Comparison of ENCODE assay signal across 8 cellular contexts in genomic region chrX:40651620-40652223, GRCh38. TPM values are rescaled to one million over a fixed set of nuclear protein-coding genes. Genes with fewer than 3 reads are reported as not detected.
A peak's percentile ranks its signal among the peaks of the same experiment; 100 is the strongest.
DNase-seq lines count a peak whose midpoint lies in the region; ATAC-seq and TF ChIP-seq lines count a peak whose summit lies in the region.

No MANE protein-coding gene starts in this region.

- no peak overlapping the region for H3K4me3 Mint-ChIP-seq in H9
- H3K4me3 Mint-ChIP-seq in activated CD4-positive, alpha-beta memory T cell treated with anti-CD3 and anti-CD28 coated beads for 36 hours: no peak overlapping the region

- peaks cover 3% of the 10 kb centered on the region for H3K36me3 ChIP-seq in mucosa of descending colon (ENCODE audit: low read depth)

- H2BK20ac ChIP-seq in H9 (ENCODE audit: low read depth, low read length, poor library complexity, severe bottlenecking): no peak overlapping the region

- TF ChIP-seq CTCF in H9 (conservative IDR thresholded peaks at IDR 0.05) (peak; percentile 81), mucosa of descending colon (IDR thresholded peaks at IDR 0.05) (peak; percentile 22)

- no peak overlapping the region for H3K4ac ChIP-seq in H9 (ENCODE audit: low read depth, low read length)

- no peak overlapping the region for H3K9ac ChIP-seq in H9 (ENCODE audit: extremely low read depth, insufficient read length, low read length)

- peak; percentile 46 for DNase-seq in ACHN
- DNase-seq in H9: peak; percentile 52
- peak; percentile 76 for DNase-seq in NCI-H69 (lab: John Stamatoyannopoulos, UW)
- peak; percentile 73 for DNase-seq in activated CD4-positive, alpha-beta memory T cell treated with anti-CD3 and anti-CD28 coated beads for 36 hours
- DNase-seq in effector CD8-positive, alpha-beta T cell (lab: John Stamatoyannopoulos, UW): peak; percentile 56
- peak in 1 of 3 donors; percentile 78 for DNase-seq in mucosa of descending colon
- peak; percentile 46 to 57 for DNase-seq in stimulated activated CD8-positive, alpha-beta memory T cell treated with anti-CD3 and anti-CD28 coated beads, Interleukin-7, amount 100 ng/mL, for 4 hours (ENCODE audit: low read depth in 2 of 2)

- POLR2A ChIA-PET in activated CD4-positive, alpha-beta memory T cell treated with anti-CD3 and anti-CD28 coated beads for 36 hours (lab: Charles Lee): interaction anchor here (0.6 to 1.0 kb wide), 2 partner anchors 143 to 267 kb away, joined by 3 read pairs; no protein-coding TSS in a partner anchor

- no peaks in the 10 kb centered on the region for H3K79me2 ChIP-seq in H9 (ENCODE audit: insufficient read depth, low read length)

- intact Hi-C loops in activated CD4-positive, alpha-beta memory T cell treated with anti-CD3 and anti-CD28 coated beads for 36 hours (cut with micrococcal nuclease): loop anchor here (1.0 kb wide), 1 partner anchor 143 kb away; no protein-coding TSS in a partner anchor
- intact Hi-C loops in mucosa of descending colon (cut with DNase I, micrococcal nuclease): no loop called here

- peaks cover 35 to 41% of the 10 kb centered on the region in 2 experiments for H3K9me3 Mint-ChIP-seq in H9
- no peaks in the 10 kb centered on the region for H3K9me3 Mint-ChIP-seq in activated CD4-positive, alpha-beta memory T cell treated with anti-CD3 and anti-CD28 coated beads for 36 hours

- no peaks in the 10 kb centered on the region for H3K27me3 Mint-ChIP-seq in H9 (ENCODE audit: low read depth)
- no peaks in the 10 kb centered on the region for H3K27me3 Mint-ChIP-seq in activated CD4-positive, alpha-beta memory T cell treated with anti-CD3 and anti-CD28 coated beads for 36 hours

- H3K4me1 ChIP-seq in H9 (ENCODE audit: insufficient read depth, low read length) (no peaks in the 10 kb centered on the region), mucosa of descending colon (ENCODE audit: low read depth) (no peaks in the 10 kb centered on the region)

- no peaks in the 10 kb centered on the region for H3K27me3 ChIP-seq in H9 (ENCODE audit: insufficient read depth, low read length)

- in situ Hi-C loops in ACHN (cut with HindIII; ENCODE audit: low pct_ligation_motif_present, low pct_unique_long_range_greater_than_20kb, low sequenced_read_pairs): no loop called here

- peaks cover 17 to 51% (median 41%) of the 10 kb centered on the region in 3 experiments for H3K36me3 Mint-ChIP-seq in H9 (ENCODE audit: insufficient read depth in 1 of 3, low read depth in 3 of 3)
- peaks cover 2% of the 10 kb centered on the region for H3K36me3 Mint-ChIP-seq in activated CD4-positive, alpha-beta memory T cell treated with anti-CD3 and anti-CD28 coated beads for 36 hours

- no peaks in the 10 kb centered on the region for H3K79me1 ChIP-seq in H9 (ENCODE audit: insufficient read depth, low read depth, low read length, poor library complexity, severe bottlenecking)

- no peak overlapping the region for H3K23ac ChIP-seq in H9 (ENCODE audit: insufficient read length, low read depth, low read length)

- H3K18ac ChIP-seq in H9 (ENCODE audit: insufficient read length, low read depth, low read length): no peak overlapping the region

- no peak overlapping the region for H3K14ac ChIP-seq in H9 (ENCODE audit: insufficient read depth, low read length)

- H3K4me3 ChIP-seq in mucosa of descending colon: no peak overlapping the region

- no peak overlapping the region for H4K8ac ChIP-seq in H9 (replicated peaks; ENCODE audit: insufficient read length, low read depth, low read length)

- H3K4me1 Mint-ChIP-seq in H9: peaks cover 0 to 8% of the 10 kb centered on the region in 2 experiments; a peak in 2 of 4 replicates
- H3K4me1 Mint-ChIP-seq in activated CD4-positive, alpha-beta memory T cell treated with anti-CD3 and anti-CD28 coated beads for 36 hours (ENCODE audit: low read depth): peaks cover 1% of the 10 kb centered on the region

- ATAC-seq in mucosa of descending colon (no peak), GM21576 (IDR thresholded peaks at IDR 0.05; ENCODE audit: unreplicated experiment) (no peak)

- no peak overlapping the region for H3K27ac ChIP-seq in H9 (ENCODE audit: insufficient read length, low read depth, low read length)

- H2BK15ac ChIP-seq in H9 (ENCODE audit: low read depth, low read length): no peak overlapping the region

- no peak overlapping the region for H2BK120ac ChIP-seq in H9 (ENCODE audit: low read depth, low read length, poor library complexity, severe bottlenecking)

- H4K5ac ChIP-seq in H9 (ENCODE audit: insufficient read length, low read depth, low read length): no peak overlapping the region

- no peaks in the 10 kb centered on the region for H3K9me3 ChIP-seq in H9 (ENCODE audit: control insufficient read depth, low read depth, low read length)
- no peaks in the 10 kb centered on the region for H3K9me3 ChIP-seq in mucosa of descending colon

- H2BK12ac ChIP-seq in H9 (ENCODE audit: insufficient read length, low read depth, low read length): no peak overlapping the region

- no peak overlapping the region for H3K56ac ChIP-seq in H9 (ENCODE audit: insufficient read length, low read depth, low read length)

- no peak overlapping the region for H2AFZ ChIP-seq in H9 (ENCODE audit: low read length)

- no peak overlapping the region for H3K27ac Mint-ChIP-seq in H9
- H3K27ac Mint-ChIP-seq in activated CD4-positive, alpha-beta memory T cell treated with anti-CD3 and anti-CD28 coated beads for 36 hours: no peak overlapping the region

- H4K20me1 ChIP-seq in H9 (ENCODE audit: control insufficient read depth, insufficient read depth, insufficient read length): no peaks in the 10 kb centered on the region

- H4K91ac ChIP-seq in H9 (ENCODE audit: insufficient read length, low read depth, low read length): no peak overlapping the region

- WGBS in H9 (ENCODE audit: extremely low coverage, insufficient read length, low lambda C conversion rate): no CpG with 5 or more reads among the region's 3 CpGs

- H3K23me2 ChIP-seq in H9 (ENCODE audit: insufficient read length, low read depth, low read length, poor library complexity, severe bottlenecking): no peaks in the 10 kb centered on the region

- no peak overlapping the region for H3T11ph ChIP-seq in H9 (ENCODE audit: low read length)

- CTCF ChIA-PET in activated CD4-positive, alpha-beta memory T cell treated with anti-CD3 and anti-CD28 coated beads for 36 hours (lab: Charles Lee): interaction anchor here (0.6 to 4.8 kb wide), 27 partner anchors 10 to 601 kb away, joined by 3 to 79 read pairs (median 4); partner anchors contain the start of gene MED14

- no peak overlapping the region for H2BK5ac ChIP-seq in H9 (ENCODE audit: insufficient read length, low read length)

- no peak overlapping the region for H3K4me2 ChIP-seq in H9 (ENCODE audit: insufficient read depth, insufficient read length, low read length)

- H2AK5ac ChIP-seq in H9 (ENCODE audit: insufficient read length, low read length): no peak overlapping the region

RNA-seq across cellular contexts. Expression of gene CXorf38, which starts 4.4 kb away (rescaled TPM):
- 10.5 and 10.8 TPM in 2 replicates for total RNA-seq in H9 (2021)
- total RNA-seq in activated CD4-positive, alpha-beta memory T cell treated with anti-CD3 and anti-CD28 coated beads for 36 hours: 10 to 100 TPM; 20.2 to 20.5 TPM
- total RNA-seq in mucosa of descending colon: 10 to 100 TPM; 11.2 to 18.9 (median 18.2) TPM

RNA-seq across cellular contexts. Expression of gene MPC1L, which starts 28.5 kb away (rescaled TPM):
- total RNA-seq in H9 (2021): not detected in 2 replicates
- not detected for total RNA-seq in activated CD4-positive, alpha-beta memory T cell treated with anti-CD3 and anti-CD28 coated beads for 36 hours
- not detected for total RNA-seq in mucosa of descending colon
